Comparison of ENCODE assay signal across 8 cellular contexts in the genomic region with DNA sequence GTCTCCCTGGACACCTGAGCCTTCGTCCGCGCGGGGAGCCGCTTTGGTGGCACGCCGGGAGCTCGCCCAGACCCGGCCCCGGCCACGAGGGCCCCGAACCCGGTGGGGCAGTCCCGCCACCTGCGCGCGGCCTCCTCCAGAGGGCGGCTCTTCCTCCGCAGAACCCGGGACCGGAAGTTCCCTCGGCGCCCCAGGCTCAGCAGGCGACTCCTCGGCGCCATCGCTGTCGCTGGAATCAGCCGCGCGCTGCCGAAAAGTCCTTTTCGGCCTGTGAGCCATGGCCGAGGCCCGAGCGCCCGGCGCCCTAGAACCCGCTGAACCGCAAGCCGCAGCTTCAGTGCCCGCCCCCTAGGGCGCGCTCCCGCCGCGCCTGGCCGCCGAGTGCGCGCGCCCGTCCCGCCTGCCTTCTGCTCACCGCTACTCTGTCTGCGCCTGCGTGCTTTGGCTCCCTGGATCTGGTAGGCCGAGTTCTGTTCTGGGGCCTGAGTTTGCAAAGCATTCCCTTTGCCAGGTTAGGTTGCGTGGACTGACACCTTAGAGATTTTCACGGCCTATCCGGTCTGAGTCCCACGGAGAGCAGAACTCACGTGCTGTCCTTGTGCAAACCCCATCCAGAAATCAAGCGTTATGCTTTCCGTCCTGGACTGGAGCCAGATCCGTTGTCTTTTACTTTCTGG. TPM values are rescaled to one million over a fixed set of nuclear protein-coding genes. Genes with fewer than 3 reads are reported as not detected.
DNase-seq lines count a peak whose midpoint lies in the region; ATAC-seq, FAIRE-seq and TF ChIP-seq lines count a peak whose summit lies in the region.

TSS of gene GCFC2 (minus strand) at position 339 of the 677 bp plus-strand sequence. CDS start at position 279, 60 bp downstream.

- peaks cover 18 to 28% of the 10 kb centered on the region in 2 donors for H3K4me1 ChIP-seq in adrenal gland (replicated peaks in 1 of 2)
- H3K4me1 ChIP-seq in prostate gland (replicated peaks): no peaks in the 10 kb centered on the region
- no peaks in the 10 kb centered on the region for H3K4me1 ChIP-seq in urinary bladder (ENCODE audit: insufficient read depth)

- H3K4me3 ChIP-seq in adrenal gland (peak within 1 kb of the TSS; percentile 26 to 65 (median 53)), prostate gland (peak within 1 kb of the TSS; percentile 58 to 70), urinary bladder (ENCODE audit: low read depth, low read length) (peak within 1 kb of the TSS; percentile 65)

- H3K27ac ChIP-seq in adrenal gland (peak within 1 kb of the TSS; percentile 35 to 94 (median 87)), prostate gland (peak within 1 kb of the TSS; percentile 90 to 93), urinary bladder (ENCODE audit: low read depth) (peak within 1 kb of the TSS; percentile 76)

- FAIRE-seq in GM12891 (lab: Jason Lieb, UNC): peak; percentile 98

- peaks cover 0 to 1% of the 10 kb centered on the region in 2 donors for H3K27me3 Mint-ChIP-seq in T-cell

- 1 to 29% (median 2%) methylated on average over 6 to 66 of the region's 66 CpGs for WGBS in adrenal gland, 4 donors
- 3% methylated on average over 42 of the region's 66 CpGs for WGBS in prostate gland
- under 1% methylated on average over 66 of the region's 66 CpGs for WGBS in urinary bladder

- H3K4me3 Mint-ChIP-seq in T-cell: peak within 1 kb of the TSS; percentile 94 to 95 (median 94)

- CTCF ChIA-PET in T-cell (lab: Charles Lee): interaction anchor here in 1 of 2 donors (0.6 to 1.4 kb wide), 3 partner anchors 30 to 66 kb away, joined by 3 to 4 read pairs (median 4); no protein-coding TSS in a partner anchor

- H3K4me1 Mint-ChIP-seq in T-cell: peaks cover 21 to 33% (median 32%) of the 10 kb centered on the region in 3 donors

- H3K27ac Mint-ChIP-seq in T-cell: peak within 1 kb of the TSS; percentile 97 to 99

- H3K36me3 ChIP-seq in adrenal gland (replicated peaks in 1 of 2) (peaks cover 0 to 5% of the 10 kb centered on the region in 2 donors), prostate gland (no peaks in the 10 kb centered on the region), urinary bladder (ENCODE audit: insufficient read depth) (no peaks in the 10 kb centered on the region)

- H3K27me3 ChIP-seq in adrenal gland (no peaks in the 10 kb centered on the region), prostate gland (replicated peaks; ENCODE audit: insufficient read depth) (no peaks in the 10 kb centered on the region)

- TF ChIP-seq CTCF in adrenal gland (IDR thresholded peaks at IDR 0.05): peak in 4 of 6 experiments; percentile 18 to 42 (median 38)
- TF ChIP-seq CTCF in prostate gland (IDR thresholded peaks at IDR 0.05): peak in 3 of 4 experiments; percentile 36 to 51 (median 47)

- intact Hi-C loops in adrenal gland (cut with DNase I) (no loop called here), left cardiac atrium (cut with DNase I) (no loop called here), prostate gland (cut with DNase I) (no loop called here)

- no peaks in the 10 kb centered on the region for H3K9me3 ChIP-seq in adrenal gland (replicated peaks in 1 of 3)
- H3K9me3 ChIP-seq in prostate gland: no peaks in the 10 kb centered on the region

- TF ChIP-seq POLR2A in GM12891 (IDR thresholded peaks at IDR 0.05; ENCODE audit: low read depth, low read length) (peak; percentile 73; the same call in 1 of the 2 replicates), adrenal gland (IDR thresholded peaks at IDR 0.05) (peak; percentile 70 to 75), prostate gland (IDR thresholded peaks at IDR 0.05) (peak; percentile 43)

- DNase-seq in GM12891 (ENCODE audit: insufficient read length, low spot score) (peak; percentile 84), NCI-H1417 treated with DMSO at 0.1 percent for 48 hours (lab: John Stamatoyannopoulos, UW) (peak; percentile 61), T-cell (peak; percentile 55 to 81 (median 72)), adrenal gland (peak; percentile 87 to 93 (median 91)), left cardiac atrium (peak; percentile 93), prostate gland (ENCODE audit: low spot score) (peak; percentile 88)

- POLR2A ChIA-PET in T-cell (lab: Charles Lee): no interaction called here

- peak; percentile 96 for ATAC-seq in HG02798 (IDR thresholded peaks at IDR 0.05; ENCODE audit: poor library complexity, unreplicated experiment)
- peak; percentile 85 to 95 (median 90) for ATAC-seq in T-cell (replicated peaks in 1 of 4)
- ATAC-seq in left cardiac atrium: peak; percentile 98 to 99

- peaks cover 10% of the 10 kb centered on the region for H3K36me3 Mint-ChIP-seq in T-cell

- no peaks in the 10 kb centered on the region for H3K9me3 Mint-ChIP-seq in T-cell

TF ChIP-seq in GM12891, 5 proteins besides CTCF, POLR2A, EP300 and RAD21:
- TF ChIP-seq SPI1 (IDR thresholded peaks at IDR 0.05; ENCODE audit: low read depth, low read length): no peak
- TF ChIP-seq POLR2AphosphoS5 (IDR thresholded peaks at IDR 0.05; ENCODE audit: low read depth, low read length): peak; percentile 87; the same call in 1 of the 2 replicates
- peak; percentile 55 for TF ChIP-seq TAF1 (IDR thresholded peaks at IDR 0.05; ENCODE audit: low read depth, low read length)
TF ChIP-seq in GM12891: peak in this region for 2.

RNA-seq across cellular contexts. Expression of gene GCFC2, which starts in this region (rescaled TPM):
- 14.5 TPM for polyA plus RNA-seq in GM12891 (2012; ENCODE audit: low read depth, missing spikeins)
- total RNA-seq in T-cell: 10 to 100 TPM; 18.2 to 25.0 (median 24.0) TPM
- total RNA-seq in adrenal gland: 10 to 100 TPM; 12.4 to 26.3 (median 18.4) TPM
- 10 to 100 TPM; 23.1 to 52.9 (median 29.2) TPM for polyA plus RNA-seq in adrenal gland
- total RNA-seq in left cardiac atrium: 10 to 100 TPM; 10.4 to 14.7 TPM
- 10 to 100 TPM; 14.6 to 38.9 TPM for total RNA-seq in prostate gland
- 67.5 TPM for total RNA-seq in urinary bladder
- 14.9 TPM for polyA plus RNA-seq in urinary bladder

Comparison
In these comparisons a context has a peak if more than half of its experiments do, and no peak if none do; other contexts are left out.
1. Peak in every context shown above with its lines: DNase-seq, ATAC-seq, H3K4me3 ChIP-seq and H3K27ac ChIP-seq.